Comparison of ENCODE assay signal across 26 cellular contexts in the genomic region with DNA sequence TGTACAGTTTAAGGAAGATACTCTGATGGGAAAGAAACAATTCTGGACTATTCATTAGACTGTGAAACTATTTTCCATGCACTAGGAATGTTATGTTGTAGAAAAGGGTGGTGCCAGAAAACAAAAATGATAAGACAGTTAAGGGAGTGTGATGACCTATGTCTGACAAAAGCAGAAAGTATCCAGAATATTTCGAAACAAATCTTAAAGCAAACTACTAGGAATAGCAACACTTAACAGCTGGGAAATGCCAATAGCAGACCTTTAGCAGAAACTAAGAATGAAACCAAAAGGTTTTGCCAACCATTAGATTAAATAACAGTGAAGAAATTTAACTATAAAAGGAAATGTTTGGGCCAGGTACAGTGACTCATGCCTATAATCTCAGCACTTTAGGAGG. TPM values are rescaled to one million over a fixed set of nuclear protein-coding genes. Genes with fewer than 3 reads are reported as not detected.
A peak's percentile ranks its signal among the peaks of the same experiment; 100 is the strongest.
DNase-seq lines count a peak whose midpoint lies in the region; ATAC-seq, FAIRE-seq and TF ChIP-seq lines count a peak whose summit lies in the region.
"Had no signal": no experiment of that assay in that cellular context is flagged by ENCODE, and none has a peak within 500 bp of the region (broad histone marks: within the 10 kb centered on the region; RNA-seq: fewer than 3 reads in every experiment).

No MANE protein-coding gene starts in this region.

- H2AFZ ChIP-seq in hepatocyte = no peak overlapping the region

- H3K27ac ChIP-seq in esophagus squamous epithelium (no peak overlapping the region), hepatocyte (no peak overlapping the region)
- H3K27ac ChIP-seq: C4-2B, neutrophil, Peyer's patch, WERI-Rb-1 had no signal

- TF ChIP-seq CTCF in fibroblast of pulmonary artery (IDR thresholded peaks at IDR 0.05; ENCODE audit: low read length, missing control alignments) (no peak), esophagus squamous epithelium (IDR thresholded peaks at IDR 0.05) (no peak), hepatocyte (IDR thresholded peaks at IDR 0.05; ENCODE audit: poor library complexity) (no peak)

- H3K9me3 ChIP-seq in esophagus squamous epithelium = no peaks in the 10 kb centered on the region
- no peaks in the 10 kb centered on the region for H3K9me3 ChIP-seq in hepatocyte (ENCODE audit: low read depth)
- H3K9me3 ChIP-seq: neutrophil, Peyer's patch had no signal

- TF ChIP-seq POLR2A in esophagus squamous epithelium (IDR thresholded peaks at IDR 0.05) = no peak

- intact Hi-C loops in esophagus squamous epithelium (cut with DNase I) = no loop called here

- H3K9me2 ChIP-seq in hepatocyte (replicated peaks; ENCODE audit: insufficient read depth) = no peaks in the 10 kb centered on the region

- ATAC-seq in GM19397 (IDR thresholded peaks at IDR 0.05; ENCODE audit: unreplicated experiment) = no peak
- ATAC-seq: activated naive CD8-positive, alpha-beta T cell treated with anti-CD3 and anti-CD28 coated beads, Interleukin-2, amount 50 U/mL, for 24 hours; T-helper 17 cell had no signal

- DNase-seq in GM19239 (ENCODE audit: insufficient read length, low spot score) (no peak), amniotic epithelial cell (ENCODE audit: low read depth) (peak; percentile 92), fibroblast of pulmonary artery (ENCODE audit: low read depth) (peak; percentile 78), esophagus squamous epithelium (lab: John Stamatoyannopoulos, UW) (no peak), hepatocyte (ENCODE audit: low spot score) (no peak), NCI-H345 treated with DMSO at 0.1 percent for 48 hours (lab: John Stamatoyannopoulos, UW; ENCODE audit: unreplicated experiment) (no peak)
- DNase-seq: activated CD4-positive, alpha-beta T cell treated with anti-CD3 and anti-CD28 coated beads, Interleukin-2, amount 50 U/mL, for 4 hours; activated effector memory CD4-positive, alpha-beta T cell treated with Interleukin-2 at 50 U/mL for 16 hours; activated naive CD8-positive, alpha-beta T cell treated with anti-CD3 and anti-CD28 coated beads, Interleukin-2, amount 50 U/mL, for 24 hours; central memory CD4-positive, alpha-beta T cell; DMS 273 treated with DMSO at 0.1 percent for 48 hours; erythroblast; head of caudate nucleus; Karpas-422; NCI-H1105; NCI-H510A treated with DMSO at 0.1 percent for 48 hours; Peyer's patch; stimulated activated CD4-positive, alpha-beta T cell treated with anti-CD3 and anti-CD28 coated beads, Interleukin-12 subunit alpha, Interleukin-12 subunit beta, amount 100 ng/mL, for 4 hours; T-helper 17 cell; WERI-Rb-1 had no signal

- 13 to 30% methylated on average over 1 of the region's 1 CpG for WGBS in esophagus squamous epithelium, 2 donors
- WGBS in hepatocyte (ENCODE audit: low lambda C conversion rate, missing lambda C conversion rate) = 86% methylated on average over 1 of the region's 1 CpG

- no peaks in the 10 kb centered on the region for H3K79me2 ChIP-seq in hepatocyte

- H3K4me1 ChIP-seq in esophagus squamous epithelium (peaks cover 0 to 41% (median 14%) of the 10 kb centered on the region in 3 donors), hepatocyte (ENCODE audit: insufficient read depth) (peaks cover 10% of the 10 kb centered on the region)

- peak; percentile 18 for FAIRE-seq in GM19239 (lab: Jason Lieb, UNC)
- FAIRE-seq: GM12892, H54 had no signal

- H3K27me3 ChIP-seq in esophagus squamous epithelium (peaks cover 0 to 22% (median 0%) of the 10 kb centered on the region in 4 donors), hepatocyte (peaks cover 16% of the 10 kb centered on the region)

- no peaks in the 10 kb centered on the region for H4K20me1 ChIP-seq in hepatocyte (ENCODE audit: insufficient read depth, poor library complexity, severe bottlenecking)

- H3K36me3 ChIP-seq in esophagus squamous epithelium (no peaks in the 10 kb centered on the region), hepatocyte (replicated peaks; ENCODE audit: insufficient read depth, low read depth) (no peaks in the 10 kb centered on the region)
- H3K36me3 ChIP-seq: neutrophil, Peyer's patch, WERI-Rb-1 had no signal

- H3K4me3 ChIP-seq in fibroblast of pulmonary artery (replicated peaks; ENCODE audit: low read depth, low read length) = no peak overlapping the region
- H3K4me3 ChIP-seq in esophagus squamous epithelium = no peak overlapping the region
- no peak overlapping the region for H3K4me3 ChIP-seq in hepatocyte
- H3K4me3 ChIP-seq: Peyer's patch had no signal

- H3K4me2 ChIP-seq in hepatocyte = no peak overlapping the region

RNA-seq across cellular contexts. Expression of a gene that starts 3.3 kb away (rescaled TPM):
- total RNA-seq in esophagus squamous epithelium (1 to 10 TPM; 1.4 to 4.8 (median 2.5) TPM), hepatocyte (2.6 and 4.8 TPM in 2 replicates)
- 0.79 and 1.3 TPM in 2 replicates for polyA plus RNA-seq in hepatocyte
- total RNA-seq: SK-MEL-5 had no signal

Comparison
In these comparisons a context has a peak if more than half of its experiments do, and no peak if none do; other contexts are left out.
1. DNase-seq: peak in amniotic epithelial cell (single experiment) and fibroblast of pulmonary artery (single experiment); none in GM19239 (single experiment), esophagus squamous epithelium (single experiment), hepatocyte (single experiment) and NCI-H345 treated with DMSO at 0.1 percent for 48 hours (single experiment).